ENCODE assay signal across 18 cellular contexts in genomic region chr10:77120012-77120411, GRCh38.
DNase-seq lines count a peak whose midpoint lies in the region; ATAC-seq, FAIRE-seq and TF ChIP-seq lines count a peak whose summit lies in the region.
"Had no signal": no experiment of that assay in that cellular context is flagged by ENCODE, and none has a peak within 500 bp of the region (broad histone marks: within the 10 kb centered on the region; RNA-seq: fewer than 3 reads in every experiment).

No MANE protein-coding gene starts in this region.

- no peaks in the 10 kb centered on the region for H3K36me3 Mint-ChIP-seq in nephron progenitor cell (ENCODE audit: low read depth)
- H3K36me3 Mint-ChIP-seq in natural killer cell, result no peaks in the 10 kb centered on the region
- H3K36me3 Mint-ChIP-seq: CD4-positive, CD25-positive, alpha-beta regulatory T cell had no signal

- no peak overlapping the region for H3K9ac ChIP-seq in endothelial cell of umbilical vein (replicated peaks; ENCODE audit: extremely low read depth, insufficient read depth, low read length)
- H3K9ac ChIP-seq: BLaER1 treated with 17β-estradiol and CSF1 and Interleukin-3, amounts not matched to agents 10 nM and 100 nM had no signal

- H3K4me1 ChIP-seq in endothelial cell of umbilical vein (ENCODE audit: control insufficient read depth, extremely low read depth, insufficient read depth, low read length), result no peaks in the 10 kb centered on the region

- no peak for FAIRE-seq in endothelial cell of umbilical vein (lab: Jason Lieb, UNC)

- H4K20me1 ChIP-seq in endothelial cell of umbilical vein (replicated peaks; ENCODE audit: control insufficient read depth, extremely low read depth, insufficient read depth, low read length), result no peaks in the 10 kb centered on the region

- intact Hi-C loops in endothelial cell of umbilical vein (cut with micrococcal nuclease) (no loop called here), natural killer cell (cut with micrococcal nuclease) (no loop called here)

- no peak for TF ChIP-seq POLR2A in endothelial cell of umbilical vein (IDR thresholded peaks at IDR 0.05; ENCODE audit: low read depth, low read length)

- no peaks in the 10 kb centered on the region for H3K36me3 ChIP-seq in endothelial cell of umbilical vein (ENCODE audit: control insufficient read depth in 2 of 2, extremely low read depth in 1 of 2, insufficient read depth in 2 of 2, low read length in 2 of 2)
- H3K36me3 ChIP-seq: BLaER1 treated with 17β-estradiol and CSF1 and Interleukin-3, amounts not matched to agents 10 nM and 100 nM had no signal

- BruUV-seq in endothelial cell of umbilical vein (replicated peaks; lab: Mats Ljungman, UMichigan), result no TSS peak

- H3K4me1 Mint-ChIP-seq in nephron progenitor cell (peaks cover 39% of the 10 kb centered on the region), natural killer cell (peaks cover 0 to under 1% of the 10 kb centered on the region in 2 donors)
- H3K4me1 Mint-ChIP-seq: CD4-positive, CD25-positive, alpha-beta regulatory T cell had no signal

- no peaks in the 10 kb centered on the region for H3K27me3 ChIP-seq in endothelial cell of umbilical vein (ENCODE audit: control insufficient read depth in 2 of 2, insufficient read depth in 2 of 2, low read length in 2 of 2)
- H3K27me3 ChIP-seq: BLaER1 treated with 17β-estradiol and CSF1 and Interleukin-3, amounts not matched to agents 10 nM and 100 nM had no signal

- no peaks in the 10 kb centered on the region for H3K9me1 ChIP-seq in endothelial cell of umbilical vein (replicated peaks; ENCODE audit: control insufficient read depth, extremely low read depth, insufficient read depth, low read length)

- H3K27me3 Mint-ChIP-seq in nephron progenitor cell (ENCODE audit: low read depth, poor library complexity) (peaks cover 1% of the 10 kb centered on the region), natural killer cell (ENCODE audit: low read depth in 2 of 2) (peaks cover 5 to 26% of the 10 kb centered on the region in 2 donors)
- H3K27me3 Mint-ChIP-seq: CD4-positive, CD25-positive, alpha-beta regulatory T cell had no signal

- dilution Hi-C loops in endothelial cell of umbilical vein (cut with MboI; ENCODE audit: extremely low pct_ligation_motif_present, low sequenced_read_pairs), result no loop called here

- POLR2A ChIA-PET in endothelial cell of umbilical vein (lab: Charles Lee), result no interaction called here

- no peak overlapping the region for H3K4me2 ChIP-seq in endothelial cell of umbilical vein (ENCODE audit: insufficient read depth, low read length)
- H3K4me2 ChIP-seq: GM23338 had no signal

- H2AFZ ChIP-seq in endothelial cell of umbilical vein (ENCODE audit: low read depth, low read length), result no peak overlapping the region
- H2AFZ ChIP-seq: GM23338 had no signal

- H3K4me3 ChIP-seq in endothelial cell of umbilical vein (replicated peaks in 1 of 3; ENCODE audit: insufficient read depth in 1 of 3, low read depth in 1 of 3, low read length in 3 of 3), result no peak overlapping the region
- H3K4me3 ChIP-seq: BLaER1 treated with 17β-estradiol and CSF1 and Interleukin-3, amounts not matched to agents 10 nM and 100 nM; GM23338 had no signal

- no peak for TF ChIP-seq CTCF in endothelial cell of umbilical vein (IDR thresholded peaks at IDR 0.05; ENCODE audit: extremely low read depth in 1 of 2, insufficient read depth in 1 of 2, low read depth in 1 of 2, low read length in 2 of 2)
- no peak for TF ChIP-seq CTCF in nephron progenitor cell (IDR thresholded peaks at IDR 0.05)
- TF ChIP-seq CTCF in natural killer cell (IDR thresholded peaks at IDR 0.05), result no peak

- H3K9me3 Mint-ChIP-seq in nephron progenitor cell, result no peaks in the 10 kb centered on the region
- no peaks in the 10 kb centered on the region for H3K9me3 Mint-ChIP-seq in natural killer cell
- H3K9me3 Mint-ChIP-seq: CD4-positive, CD25-positive, alpha-beta regulatory T cell; GM23338 had no signal

- H3K4me3 Mint-ChIP-seq in nephron progenitor cell (no peak overlapping the region), natural killer cell (no peak overlapping the region)
- H3K4me3 Mint-ChIP-seq: GM23338 had no signal

- H3K27ac Mint-ChIP-seq in nephron progenitor cell (peak overlapping the region; percentile 80), natural killer cell (no peak overlapping the region)
- H3K27ac Mint-ChIP-seq: CD4-positive, CD25-positive, alpha-beta regulatory T cell; GM23338 had no signal

- H3K27ac ChIP-seq in endothelial cell of umbilical vein (ENCODE audit: insufficient read depth, low read depth, low read length), result no peak overlapping the region
- H3K27ac ChIP-seq: 22Rv1; BLaER1 treated with 17β-estradiol and CSF1 and Interleukin-3, amounts not matched to agents 10 nM and 100 nM had no signal

- no peaks in the 10 kb centered on the region for H3K79me2 ChIP-seq in endothelial cell of umbilical vein (ENCODE audit: control insufficient read depth, insufficient read depth, low read length)

- CTCF ChIA-PET in endothelial cell of umbilical vein (lab: Charles Lee), result interaction anchor here (1.0 to 1.7 kb wide), 3 partner anchors 9 to 46 kb away, joined by 3 to 4 read pairs (median 3); no protein-coding TSS in a partner anchor

- DNase-seq in DMS79 treated with DMSO at 0.1 percent for 48 hours (lab: John Stamatoyannopoulos, UW) (peak; percentile 18), DMS79 (lab: John Stamatoyannopoulos, UW) (no peak), NCI-H1092 treated with DMSO at 0.1 percent for 48 hours (lab: John Stamatoyannopoulos, UW) (peak; percentile 18), endothelial cell of umbilical vein (ENCODE audit: low read depth, low spot score) (peak; percentile 10), nephron progenitor cell (no peak), D341Med (ENCODE audit: low spot score) (no peak), natural killer cell (no peak)
- DNase-seq: AML-193; CD4-positive, CD25-positive, alpha-beta regulatory T cell; DMS 273 treated with DMSO at 0.1 percent for 48 hours; DND-41; GF-D8; H7; IMR-90 had no signal

- H3K9me3 ChIP-seq in endothelial cell of umbilical vein (replicated peaks; ENCODE audit: control insufficient read depth, insufficient read depth, low read length), result no peaks in the 10 kb centered on the region

- no peak for ATAC-seq in GM18909 (IDR thresholded peaks at IDR 0.05; ENCODE audit: poor library complexity, unreplicated experiment)
- ATAC-seq in natural killer cell, result no peak
- ATAC-seq: GM23338 had no signal

TF ChIP-seq in endothelial cell of umbilical vein, 7 proteins besides CTCF, POLR2A, EP300 and RAD21:
- no peak for TF ChIP-seq EZH2 (IDR thresholded peaks at IDR 0.05; ENCODE audit: borderline replicate concordance, low read depth, low read length, severe bottlenecking)
- no peak for TF ChIP-seq GATA2 (IDR thresholded peaks at IDR 0.05; ENCODE audit: insufficient read depth, insufficient read length, low read depth, low read length)
- no peak for TF ChIP-seq MAX (IDR thresholded peaks at IDR 0.05; ENCODE audit: insufficient read depth, insufficient read length)
- no peak for TF ChIP-seq JUN (IDR thresholded peaks at IDR 0.05; ENCODE audit: borderline replicate concordance, insufficient read depth, insufficient read length, low read depth)
- TF ChIP-seq MYC (IDR thresholded peaks at IDR 0.05; ENCODE audit: low read depth, low read length), result no peak
TF ChIP-seq in endothelial cell of umbilical vein: peak in this region for 0.

Comparison
In these comparisons a context has a peak if more than half of its experiments do, and no peak if none do; other contexts are left out.
1. DNase-seq: peak in DMS79 treated with DMSO at 0.1 percent for 48 hours (single experiment), NCI-H1092 treated with DMSO at 0.1 percent for 48 hours (single experiment) and endothelial cell of umbilical vein (single experiment); none in DMS79 (single experiment), nephron progenitor cell (single experiment), D341Med (single experiment) and natural killer cell (single experiment).